ENCODE assay signal across 15 cellular contexts in genomic region chr19:42024622-42025111, GRCh38. TPM values are rescaled to one million over a fixed set of nuclear protein-coding genes. Genes with fewer than 3 reads are reported as not detected.
A peak's percentile ranks its signal among the peaks of the same experiment; 100 is the strongest.
DNase-seq lines count a peak whose midpoint lies in the region; TF ChIP-seq lines count a peak whose summit lies in the region.
"Had no signal": no experiment of that assay in that cellular context is flagged by ENCODE, and none has a peak within 500 bp of the region (broad histone marks: within the 10 kb centered on the region; RNA-seq: fewer than 3 reads in every experiment).

No MANE protein-coding gene starts in this region.

- H3K27me3 Mint-ChIP-seq in HFFc6 (ENCODE audit: insufficient read depth): peaks cover 15% of the 10 kb centered on the region

- in situ Hi-C loops in transverse colon (cut with MboI; ENCODE audit: low pct_ligation_motif_present in 1 of 4, low pct_unique_long_range_greater_than_20kb in 1 of 4, low sequenced_read_pairs in 3 of 4): no loop called here
- in situ Hi-C loops in GM13977 (cut with MboI; ENCODE audit: low pct_unique_long_range_greater_than_20kb, low sequenced_read_pairs, unreplicated experiment): no loop called here

- no peak overlapping the region for H3K4me3 ChIP-seq in transverse colon
- H3K4me3 ChIP-seq: tibial artery had no signal

- H3K4me3 Mint-ChIP-seq in HFFc6: peak overlapping the region; percentile 58
- H3K4me3 Mint-ChIP-seq: activated naive CD8-positive, alpha-beta T cell treated with anti-CD3 and anti-CD28 coated beads, Interleukin-2, amount 10 ng/mL, durations not matched to agents 7 days and 5 days had no signal

- intact Hi-C loops in transverse colon (cut with DNase I; ENCODE audit: low total_unique reads): no loop called here

- H3K27ac ChIP-seq in transverse colon: peak overlapping the region in 3 of 4 donors; percentile 36 to 60 (median 46)

- 53 to 58% methylated on average over 5 to 12 of the region's 12 CpGs for WGBS in transverse colon (ENCODE audit: low coverage in 1 of 2), 2 donors

- no peaks in the 10 kb centered on the region for H3K27me3 ChIP-seq in transverse colon
- H3K27me3 ChIP-seq: tibial artery had no signal

- H3K36me3 ChIP-seq in transverse colon: no peaks in the 10 kb centered on the region

- H3K36me3 Mint-ChIP-seq in HFFc6 (ENCODE audit: low read depth): no peaks in the 10 kb centered on the region
- H3K36me3 Mint-ChIP-seq: activated naive CD8-positive, alpha-beta T cell treated with anti-CD3 and anti-CD28 coated beads, Interleukin-2, amount 10 ng/mL, durations not matched to agents 7 days and 5 days had no signal

- DNase-seq in HFFc6 (peak; percentile 67), epidermal melanocyte (ENCODE audit: insufficient read length, low spot score) (peak; percentile 70), left kidney (ENCODE audit: low read depth, low spot score) (peak; percentile 14), transverse colon (peak; percentile 13), Ammon's horn (ENCODE audit: low spot score) (no peak), GM13977 (ENCODE audit: low spot score) (no peak), midbrain (lab: John Stamatoyannopoulos, UW) (no peak), glomerular visceral epithelial cell (ENCODE audit: extremely low spot score) (no peak)
- DNase-seq: activated CD8-positive, alpha-beta memory T cell treated with anti-CD3 and anti-CD28 coated beads, Interleukin-2, amount 50 U/mL, for 48 hours; activated naive CD8-positive, alpha-beta T cell treated with anti-CD3 and anti-CD28 coated beads, Interleukin-2, amount 10 ng/mL, durations not matched to agents 7 days and 5 days; effector CD8-positive, alpha-beta T cell; HCEC 1CT; NCI-H1436 treated with DMSO at 0.1 percent for 48 hours; SHP77; tibial artery had no signal

- no peak for TF ChIP-seq EP300 in transverse colon (IDR thresholded peaks at IDR 0.05; ENCODE audit: low read depth)

- TF ChIP-seq CTCF in HFFc6 (IDR thresholded peaks at IDR 0.05): no peak
- no peak for TF ChIP-seq CTCF in transverse colon (IDR thresholded peaks at IDR 0.05)
- TF ChIP-seq CTCF in GM13977 (IDR thresholded peaks at IDR 0.05; ENCODE audit: extremely low read depth, insufficient read depth, missing control alignments): no peak

- H3K9me3 ChIP-seq in transverse colon: no peaks in the 10 kb centered on the region
- H3K9me3 ChIP-seq: tibial artery had no signal

- H3K9me3 Mint-ChIP-seq in HFFc6: no peaks in the 10 kb centered on the region
- H3K9me3 Mint-ChIP-seq: activated naive CD8-positive, alpha-beta T cell treated with anti-CD3 and anti-CD28 coated beads, Interleukin-2, amount 10 ng/mL, durations not matched to agents 7 days and 5 days had no signal

- TF ChIP-seq POLR2A in transverse colon (IDR thresholded peaks at IDR 0.05): no peak

- peak overlapping the region; percentile 67 for H3K27ac Mint-ChIP-seq in HFFc6
- H3K27ac Mint-ChIP-seq: activated naive CD8-positive, alpha-beta T cell treated with anti-CD3 and anti-CD28 coated beads, Interleukin-2, amount 10 ng/mL, durations not matched to agents 7 days and 5 days had no signal

- H3K4me1 ChIP-seq in transverse colon: peaks cover 0 to 12% (median 8%) of the 10 kb centered on the region in 4 donors

- H3K4me1 Mint-ChIP-seq in HFFc6 (ENCODE audit: low read depth): peaks cover 34% of the 10 kb centered on the region

RNA-seq across cellular contexts. Expression of gene ATP1A3, which starts 30.6 kb away (rescaled TPM):
- under 1 TPM in 4 of 6 experiments, not detected in 2; 0.10 to 0.66 (median 0.33) TPM for total RNA-seq in HFFc6 (2021; fragmentation: NEBNext Ultra II Directional; extraction: Animal tissue kit (Norgen Biotek cat#: 25700))
- total RNA-seq in transverse colon: 1 to 10 TPM in 2 of 4 donors, under 1 TPM in 1, not detected in 1; 0.20 to 1.1 (median 1.1) TPM

RNA-seq across cellular contexts. Expression of gene GRIK5, which starts 45.3 kb away (rescaled TPM):
- total RNA-seq in HFFc6 (2021; fragmentation: NEBNext Ultra II Directional; extraction: Animal tissue kit (Norgen Biotek cat#: 25700)): under 1 TPM in 5 of 6 experiments, not detected in 1; 0.07 to 0.19 (median 0.13) TPM
- total RNA-seq in transverse colon: 10 to 100 TPM in 1 of 4 donors, 1 to 10 TPM in 3; 1.6 to 13.1 (median 3.6) TPM

RNA-seq across cellular contexts. Expression of gene ZNF574, which starts 51.3 kb away (rescaled TPM):
- 10 to 100 TPM; 14.0 to 16.5 (median 15.1) TPM for total RNA-seq in HFFc6 (2021; fragmentation: NEBNext Ultra II Directional; extraction: Animal tissue kit (Norgen Biotek cat#: 25700))
- 10 to 100 TPM in 3 of 4 donors, 1 to 10 TPM in 1; 8.0 to 18.7 (median 16.5) TPM for total RNA-seq in transverse colon

Comparison
In these comparisons a context has a peak if more than half of its experiments do, and no peak if none do; other contexts are left out.
1. DNase-seq: peak in HFFc6 (single experiment), epidermal melanocyte (single experiment), left kidney (single experiment) and transverse colon (single experiment); none in Ammon's horn (single experiment), GM13977 (single experiment), midbrain (single experiment) and glomerular visceral epithelial cell (single experiment).